Comparison of ENCODE assay signal across 8 cellular contexts in genomic region chr16:23510154-23510914, GRCh38. TPM values are rescaled to one million over a fixed set of nuclear protein-coding genes. Genes with fewer than 3 reads are reported as not detected.
DNase-seq lines count a peak whose midpoint lies in the region; FAIRE-seq lines count a peak whose summit lies in the region.

TSS of gene GGA2 (minus strand) at chr16:23510494. CDS start at chr16:23510411, 83 bp downstream.

- H4K8ac ChIP-seq in neuronal stem cell (ENCODE audit: low read depth, low read length), result no peak within 1 kb of the TSS

- H3K18ac ChIP-seq in neuronal stem cell (ENCODE audit: low read length), result peak within 1 kb of the TSS; percentile 99

- H3K4ac ChIP-seq in neuronal stem cell (ENCODE audit: low read length), result no peak within 1 kb of the TSS

- peak within 1 kb of the TSS; percentile 97 for H3K9ac ChIP-seq in neuronal stem cell (ENCODE audit: low read depth, low read length, poor library complexity)

- H3K27ac ChIP-seq in neuronal stem cell (replicated peaks; ENCODE audit: low read length), result peak within 1 kb of the TSS; percentile 87

- H3K9me3 ChIP-seq in MG63 (no peaks in the 10 kb centered on the region), neuronal stem cell (replicated peaks in 1 of 2; ENCODE audit: control insufficient read depth in 2 of 2, insufficient read depth in 1 of 2, low read depth in 1 of 2, low read length in 2 of 2) (no peaks in the 10 kb centered on the region)

- H3K4me1 ChIP-seq in neuronal stem cell (ENCODE audit: control insufficient read depth in 2 of 2, insufficient read depth in 1 of 2, low read depth in 1 of 2, low read length in 2 of 2), result peaks cover 11 to 16% of the 10 kb centered on the region in 2 donors

- no peak for FAIRE-seq in frontal cortex (lab: Jason Lieb, UNC)

- H3K14ac ChIP-seq in neuronal stem cell (ENCODE audit: low read length), result no peak within 1 kb of the TSS

- H4K91ac ChIP-seq in neuronal stem cell (ENCODE audit: low read depth, low read length, poor library complexity), result no peak within 1 kb of the TSS

- peak within 1 kb of the TSS; percentile 91 for H2AFZ ChIP-seq in neuronal stem cell (ENCODE audit: low read length)

- H2BK5ac ChIP-seq in neuronal stem cell (ENCODE audit: low read length), result peak within 1 kb of the TSS; percentile 90

- H3K4me2 ChIP-seq in neuronal stem cell (ENCODE audit: insufficient read depth, low read length, poor library complexity, severe bottlenecking), result peak within 1 kb of the TSS; percentile 98

- H3K27me3 ChIP-seq in MG63 (no peaks in the 10 kb centered on the region), neuronal stem cell (ENCODE audit: control insufficient read depth in 3 of 3, insufficient read depth in 3 of 3, low read depth in 1 of 3, low read length in 3 of 3) (no peaks in the 10 kb centered on the region)

- no peak within 1 kb of the TSS for H2AK5ac ChIP-seq in neuronal stem cell (ENCODE audit: low read depth, low read length)

- DNase-seq in EL (peak; percentile 80), H4 (ENCODE audit: low spot score) (peak; percentile 69), MG63 (peak; percentile 81), SK-MEL-5 (ENCODE audit: low read depth, low spot score) (peak; percentile 77), frontal cortex (ENCODE audit: low spot score in 2 of 2) (peak; percentile 83 to 90), neuronal stem cell (ENCODE audit: low spot score) (peak; percentile 72), stromal cell of bone marrow (ENCODE audit: low read depth) (peak; percentile 55)
- peak; percentile 83 for DNase-seq in activated naive CD4-positive, alpha-beta T cell treated with Interleukin-2 at 50 U/mL for 16 hours

- peaks cover 2% of the 10 kb centered on the region for H3K79me1 ChIP-seq in neuronal stem cell (ENCODE audit: low read depth, low read length)

- H2BK12ac ChIP-seq in neuronal stem cell (ENCODE audit: low read length), result no peak within 1 kb of the TSS

- no peak within 1 kb of the TSS for H2BK15ac ChIP-seq in neuronal stem cell (ENCODE audit: low read length)

- peak within 1 kb of the TSS; percentile 99 for H3K23ac ChIP-seq in neuronal stem cell (ENCODE audit: low read depth, low read length, poor library complexity)

- H3K4me3 ChIP-seq in MG63 (peak within 1 kb of the TSS; percentile 53), neuronal stem cell (ENCODE audit: low read length in 2 of 2) (peak within 1 kb of the TSS; percentile 56 to 93)

- WGBS in neuronal stem cell (ENCODE audit: extremely low coverage in 2 of 2, insufficient read length in 2 of 2, insufficient replicate concordance in 1 of 2), 2 donors, result no CpG with 5 or more reads among the region's 72 CpGs

- peaks cover 16% of the 10 kb centered on the region for H3K36me3 ChIP-seq in MG63
- peaks cover 2 to 28% of the 10 kb centered on the region in 2 donors for H3K36me3 ChIP-seq in neuronal stem cell (replicated peaks in 1 of 2; ENCODE audit: control insufficient read depth in 2 of 2, insufficient read depth in 2 of 2, low read length in 2 of 2)

- H2BK120ac ChIP-seq in neuronal stem cell (ENCODE audit: low read depth, low read length), result no peak within 1 kb of the TSS

- in situ Hi-C loops in SK-MEL-5 (cut with HindIII; ENCODE audit: low pct_unique_long_range_greater_than_20kb, low sequenced_read_pairs), result no loop called here

RNA-seq across cellular contexts. Expression of gene GGA2, which starts in this region (rescaled TPM):
- 25.0 and 28.8 TPM in 2 replicates for total RNA-seq in H4 (2014; rRNA removed; shearing (Covaris generic))
- total RNA-seq in MG63 (2014; rRNA removed; shearing (Covaris generic); ENCODE audit: low replicate concordance), result 44.2 and 102 TPM in 2 replicates
- 43.6 and 58.0 TPM in 2 replicates for total RNA-seq in SK-MEL-5 (2014; rRNA removed; shearing (Covaris generic))
- 51.1 and 61.2 TPM in 2 replicates for polyA plus RNA-seq in SK-MEL-5 (2015; cell fraction: cytosol; rRNA removed)
- polyA plus RNA-seq in SK-MEL-5 (2015; cell fraction: nucleus; rRNA removed), result 185 and 256 TPM in 2 replicates
- total RNA-seq in frontal cortex, result 17.9 TPM
- 49.8 TPM for polyA plus RNA-seq in neuronal stem cell (2013, experiment 1 of 2)
- polyA plus RNA-seq in neuronal stem cell (2013, experiment 2 of 2), result 52.6 TPM

Comparison
In these comparisons a context has a peak if more than half of its experiments do, and no peak if none do; other contexts are left out.
1. Peak in every context shown above with its lines: DNase-seq, H3K4me3 ChIP-seq and H3K27ac ChIP-seq.